ENCODE assay signal across 15 cellular contexts in genomic region chr12:132492951-132493350, GRCh38. TPM values are rescaled to one million over a fixed set of nuclear protein-coding genes. Genes with fewer than 3 reads are reported as not detected.
DNase-seq lines count a peak whose midpoint lies in the region; ATAC-seq lines count a peak whose summit lies in the region.
"Had no signal": no experiment of that assay in that cellular context is flagged by ENCODE, and none has a peak within 500 bp of the region (broad histone marks: within the 10 kb centered on the region; RNA-seq: fewer than 3 reads in every experiment).

No MANE protein-coding gene starts in this region.

- no peak overlapping the region for H2AFZ ChIP-seq in neuronal stem cell (ENCODE audit: low read length)

- peak overlapping the region; percentile 88 for H3K4me3 ChIP-seq in CD4-positive, CD25-positive, alpha-beta regulatory T cell (ENCODE audit: low read depth, low read length)
- no peak overlapping the region for H3K4me3 ChIP-seq in neuronal stem cell (ENCODE audit: low read length in 2 of 2)
- H3K4me3 ChIP-seq: left lung had no signal

- H3K4me3 Mint-ChIP-seq in CD4-positive, CD25-positive, alpha-beta regulatory T cell: peak overlapping the region; percentile 84 to 90 (median 89)
- H3K4me3 Mint-ChIP-seq in IgD-negative memory B cell: peak overlapping the region; percentile 84 to 94 (median 92)
- peak overlapping the region; percentile 81 for H3K4me3 Mint-ChIP-seq in central memory CD8-positive, alpha-beta T cell

- H2BK120ac ChIP-seq in neuronal stem cell (ENCODE audit: low read depth, low read length): no peak overlapping the region

- no peak overlapping the region for H2BK12ac ChIP-seq in neuronal stem cell (ENCODE audit: low read length)

- no peak for DNase-seq in CD4-positive, CD25-positive, alpha-beta regulatory T cell
- no peak for DNase-seq in central memory CD8-positive, alpha-beta T cell (ENCODE audit: low spot score in 2 of 2)
- DNase-seq in neuronal stem cell (ENCODE audit: low spot score): no peak
- DNase-seq in HK-2 (ENCODE audit: unreplicated experiment): no peak
- no peak for DNase-seq in NCI-H774 (lab: John Stamatoyannopoulos, UW)
- DNase-seq in superior temporal gyrus (ENCODE audit: extremely low spot score): no peak
- DNase-seq: activated CD8-positive, alpha-beta memory T cell treated with anti-CD3 and anti-CD28 coated beads for 24 hours; head of caudate nucleus; Kasumi-1; left lung; NCI-H2171; stimulated activated CD4-positive, alpha-beta T cell treated with anti-CD3 and anti-CD28 coated beads, Interleukin-1b, Interleukin-23, amount 100 ng/mL, for 48 hours had no signal

- no peak overlapping the region for H4K8ac ChIP-seq in neuronal stem cell (ENCODE audit: low read depth, low read length)

- peaks cover 6 to 75% (median 44%) of the 10 kb centered on the region in 4 donors for H3K4me1 Mint-ChIP-seq in CD4-positive, CD25-positive, alpha-beta regulatory T cell
- H3K4me1 Mint-ChIP-seq in IgD-negative memory B cell: peaks cover 18 to 49% (median 28%) of the 10 kb centered on the region in 3 donors
- peaks cover 69% of the 10 kb centered on the region for H3K4me1 Mint-ChIP-seq in central memory CD8-positive, alpha-beta T cell

- no peak overlapping the region for H4K91ac ChIP-seq in neuronal stem cell (ENCODE audit: low read depth, low read length, poor library complexity)

- H2BK15ac ChIP-seq in neuronal stem cell (ENCODE audit: low read length): no peak overlapping the region

- H3K14ac ChIP-seq in neuronal stem cell (ENCODE audit: low read length): no peak overlapping the region

- peaks cover 55% of the 10 kb centered on the region for H3K79me1 ChIP-seq in neuronal stem cell (ENCODE audit: low read depth, low read length)

- WGBS in neuronal stem cell (ENCODE audit: extremely low coverage in 2 of 2, insufficient read length in 2 of 2, insufficient replicate concordance in 1 of 2), 2 donors: no CpG with 5 or more reads among the region's 12 CpGs

- no peak overlapping the region for H3K9ac ChIP-seq in neuronal stem cell (ENCODE audit: low read depth, low read length, poor library complexity)

- no peak overlapping the region for H3K18ac ChIP-seq in neuronal stem cell (ENCODE audit: low read length)

- H3K36me3 ChIP-seq in CD4-positive, CD25-positive, alpha-beta regulatory T cell (ENCODE audit: control insufficient read depth, insufficient read depth, low read length): no peaks in the 10 kb centered on the region
- H3K36me3 ChIP-seq in neuronal stem cell (replicated peaks in 1 of 2; ENCODE audit: control insufficient read depth in 2 of 2, insufficient read depth in 2 of 2, low read length in 2 of 2): peaks cover 2 to 12% of the 10 kb centered on the region in 2 donors
- H3K36me3 ChIP-seq: ascending aorta, left lung, ovary had no signal

- no peak overlapping the region for H2AK5ac ChIP-seq in neuronal stem cell (ENCODE audit: low read depth, low read length)

- peak overlapping the region in 2 of 3 donors; percentile 69 to 81 for H3K27ac Mint-ChIP-seq in CD4-positive, CD25-positive, alpha-beta regulatory T cell
- H3K27ac Mint-ChIP-seq in IgD-negative memory B cell: peak overlapping the region in 2 of 3 donors; percentile 89 to 92
- H3K27ac Mint-ChIP-seq in central memory CD8-positive, alpha-beta T cell (ENCODE audit: low read depth): peak overlapping the region; percentile 54

- H3K4me1 ChIP-seq in CD4-positive, CD25-positive, alpha-beta regulatory T cell (ENCODE audit: control insufficient read depth, insufficient read depth, low read length, poor library complexity, severe bottlenecking): peaks cover 77% of the 10 kb centered on the region
- H3K4me1 ChIP-seq in neuronal stem cell (ENCODE audit: control insufficient read depth in 2 of 2, insufficient read depth in 1 of 2, low read depth in 1 of 2, low read length in 2 of 2): peaks cover 10 to 21% of the 10 kb centered on the region in 2 donors

- no peaks in the 10 kb centered on the region for H3K27me3 ChIP-seq in CD4-positive, CD25-positive, alpha-beta regulatory T cell (ENCODE audit: control insufficient read depth, insufficient read depth, low read length)
- peaks cover 0 to 14% (median 13%) of the 10 kb centered on the region in 3 experiments for H3K27me3 ChIP-seq in neuronal stem cell (ENCODE audit: control insufficient read depth in 3 of 3, insufficient read depth in 3 of 3, low read depth in 1 of 3, low read length in 3 of 3)
- H3K27me3 ChIP-seq: ascending aorta, left lung, ovary had no signal

- no peak overlapping the region for H3K27ac ChIP-seq in CD4-positive, CD25-positive, alpha-beta regulatory T cell (ENCODE audit: insufficient read depth, low read length, poor library complexity, severe bottlenecking)
- no peak overlapping the region for H3K27ac ChIP-seq in neuronal stem cell (replicated peaks; ENCODE audit: low read length)
- H3K27ac ChIP-seq: ascending aorta, left lung, ovary had no signal

- H3K4me2 ChIP-seq in neuronal stem cell (ENCODE audit: insufficient read depth, low read length, poor library complexity, severe bottlenecking): no peak overlapping the region

- peaks cover 8% of the 10 kb centered on the region for H3K36me3 Mint-ChIP-seq in CD4-positive, CD25-positive, alpha-beta regulatory T cell
- H3K36me3 Mint-ChIP-seq in IgD-negative memory B cell: peaks cover 5% of the 10 kb centered on the region
- peaks cover 18% of the 10 kb centered on the region for H3K36me3 Mint-ChIP-seq in central memory CD8-positive, alpha-beta T cell (ENCODE audit: insufficient read depth)

- peaks cover 0 to 2% (median 0%) of the 10 kb centered on the region in 7 donors for H3K9me3 Mint-ChIP-seq in CD4-positive, CD25-positive, alpha-beta regulatory T cell
- no peaks in the 10 kb centered on the region for H3K9me3 Mint-ChIP-seq in IgD-negative memory B cell
- H3K9me3 Mint-ChIP-seq in central memory CD8-positive, alpha-beta T cell: no peaks in the 10 kb centered on the region

- peak overlapping the region; percentile 55 for H3K23ac ChIP-seq in neuronal stem cell (ENCODE audit: low read depth, low read length, poor library complexity)

- H2BK5ac ChIP-seq in neuronal stem cell (ENCODE audit: low read length): no peak overlapping the region

- ATAC-seq in CD4-positive, CD25-positive, alpha-beta regulatory T cell (ENCODE audit: low read depth in 2 of 2): no peak
- ATAC-seq in central memory CD8-positive, alpha-beta T cell (replicated peaks; ENCODE audit: extremely low read depth, poor library complexity, severe bottlenecking): no peak

- H3K9me3 ChIP-seq in CD4-positive, CD25-positive, alpha-beta regulatory T cell (ENCODE audit: control insufficient read depth in 2 of 2, low read length in 2 of 2): no peaks in the 10 kb centered on the region
- no peaks in the 10 kb centered on the region for H3K9me3 ChIP-seq in neuronal stem cell (replicated peaks in 1 of 2; ENCODE audit: control insufficient read depth in 2 of 2, insufficient read depth in 1 of 2, low read depth in 1 of 2, low read length in 2 of 2)
- H3K9me3 ChIP-seq: ascending aorta, left lung, ovary had no signal

- no peaks in the 10 kb centered on the region for H3K27me3 Mint-ChIP-seq in CD4-positive, CD25-positive, alpha-beta regulatory T cell
- H3K27me3 Mint-ChIP-seq in IgD-negative memory B cell: no peaks in the 10 kb centered on the region
- H3K27me3 Mint-ChIP-seq in central memory CD8-positive, alpha-beta T cell: no peaks in the 10 kb centered on the region

- H3K4ac ChIP-seq in neuronal stem cell (ENCODE audit: low read length): no peak overlapping the region

RNA-seq across cellular contexts. Expression of gene FBRSL1, which starts 3.0 kb away (rescaled TPM):
- total RNA-seq in CD4-positive, CD25-positive, alpha-beta regulatory T cell: 94.6 TPM
- polyA plus RNA-seq in CD4-positive, CD25-positive, alpha-beta regulatory T cell: under 1 TPM; 0.16 to 0.78 (median 0.31) TPM
- polyA plus RNA-seq in IgD-negative memory B cell: 6.8 TPM
- 61.7 TPM for polyA plus RNA-seq in neuronal stem cell (2013, experiment 1 of 2)
- 70.1 TPM for polyA plus RNA-seq in neuronal stem cell (2013, experiment 2 of 2)
